15 cellular contexts compared by ENCODE assay signal in genomic region chr3:171230857-171231256, GRCh38.
A peak's percentile ranks its signal among the peaks of the same experiment; 100 is the strongest.
DNase-seq lines count a peak whose midpoint lies in the region; ATAC-seq and TF ChIP-seq lines count a peak whose summit lies in the region.
"Had no signal": no experiment of that assay in that cellular context is flagged by ENCODE, and none has a peak within 500 bp of the region (broad histone marks: within the 10 kb centered on the region; RNA-seq: fewer than 3 reads in every experiment).

No MANE protein-coding gene starts in this region.

- H3K36me3 ChIP-seq in cardiac muscle cell (no peaks in the 10 kb centered on the region), heart right ventricle (peaks cover 0 to 6% (median 0%) of the 10 kb centered on the region in 9 donors)
- H3K36me3 ChIP-seq: pancreas had no signal

- no peaks in the 10 kb centered on the region for H3K9me3 ChIP-seq in cardiac muscle cell (ENCODE audit: low read depth)
- H3K9me3 ChIP-seq in heart right ventricle, result peaks cover 0 to 7% (median 0%) of the 10 kb centered on the region in 11 donors
- H3K9me3 ChIP-seq: pancreas had no signal

- DNase-seq in cardiac muscle cell (ENCODE audit: low read depth in 1 of 2, low spot score in 1 of 2) (peak; percentile 8 to 19), cardiac septum (ENCODE audit: low spot score) (no peak), amniotic epithelial cell (ENCODE audit: low read depth) (peak; percentile 70), heart right ventricle (no peak), NCI-H128 (lab: John Stamatoyannopoulos, UW; ENCODE audit: unreplicated experiment) (no peak), T1000 (lab: John Stamatoyannopoulos, UW) (no peak)
- DNase-seq: cerebellar nuclear complex; effector memory CD8-positive, alpha-beta T cell; NCI-H2029; pancreas; PC-3; stimulated activated CD4-positive, alpha-beta T cell treated with anti-CD3 and anti-CD28 coated beads, Interleukin-4, amount 100 ng/mL, for 1 hour had no signal

- ATAC-seq in heart right ventricle, result peak in 6 of 8 donors; percentile 18 to 67 (median 34)
- ATAC-seq in GM18517 (IDR thresholded peaks at IDR 0.05; ENCODE audit: unreplicated experiment), result no peak
- ATAC-seq in HG02642 (IDR thresholded peaks at IDR 0.05; ENCODE audit: poor library complexity, unreplicated experiment), result no peak
- ATAC-seq: effector memory CD8-positive, alpha-beta T cell; left lobe of liver; pancreas; PC-3 had no signal

- intact Hi-C loops in cardiac septum (cut with DNase I) (no loop called here), heart right ventricle (cut with DNase I) (no loop called here)

- H3K4me3 ChIP-seq in cardiac muscle cell, result no peak overlapping the region
- H3K4me3 ChIP-seq in heart right ventricle, result no peak overlapping the region
- H3K4me3 ChIP-seq: pancreas had no signal

- H3K27me3 ChIP-seq in cardiac muscle cell, result no peaks in the 10 kb centered on the region
- H3K27me3 ChIP-seq in heart right ventricle, result no peaks in the 10 kb centered on the region

- H3K27ac ChIP-seq in cardiac muscle cell, result no peak overlapping the region
- no peak overlapping the region for H3K27ac ChIP-seq in heart right ventricle
- H3K27ac ChIP-seq: pancreas had no signal

- peaks cover 4% of the 10 kb centered on the region for H3K4me1 ChIP-seq in cardiac muscle cell (ENCODE audit: low read depth)
- peaks cover 0 to 23% (median 10%) of the 10 kb centered on the region in 9 donors for H3K4me1 ChIP-seq in heart right ventricle
- H3K4me1 ChIP-seq: pancreas had no signal

- WGBS in heart right ventricle, 2 donors, result 19 to 23% methylated on average over 4 of the region's 4 CpGs

- TF ChIP-seq CTCF in cardiac muscle cell (IDR thresholded peaks at IDR 0.05; ENCODE audit: low read depth, low read length) (no peak), heart right ventricle (IDR thresholded peaks at IDR 0.05) (no peak)

Comparison
In these comparisons a context has a peak if more than half of its experiments do, and no peak if none do; other contexts are left out.
1. DNase-seq: peak in cardiac muscle cell (2 of 2) and amniotic epithelial cell (single experiment); none in cardiac septum (single experiment), heart right ventricle (0 of 2), NCI-H128 (single experiment) and T1000 (single experiment).
2. ATAC-seq: peak in heart right ventricle (6 of 8); none in GM18517 (single experiment) and HG02642 (single experiment).